In genomic region chr11:84243629-84244263, GRCh38 we compare ENCODE assay signal across 17 cellular contexts.
DNase-seq lines count a peak whose midpoint lies in the region; ATAC-seq, FAIRE-seq and TF ChIP-seq lines count a peak whose summit lies in the region.
"Had no signal": no experiment of that assay in that cellular context is flagged by ENCODE, and none has a peak within 500 bp of the region (broad histone marks: within the 10 kb centered on the region; RNA-seq: fewer than 3 reads in every experiment).

No MANE protein-coding gene starts in this region.

- H2AFZ ChIP-seq in HepG2 (ENCODE audit: low read length) = no peak overlapping the region

- intact Hi-C loops in HepG2 (cut with micrococcal nuclease; ENCODE audit: unreplicated experiment) (no loop called here), stomach (cut with DNase I; ENCODE audit: low total_unique reads) (no loop called here), left colon (cut with DNase I, micrococcal nuclease) (no loop called here)

- in situ Hi-C loops in HepG2 (cut with HindIII; ENCODE audit: extremely low pct_ligation_motif_present, low pct_unique_long_range_greater_than_20kb) = no loop called here

- no peak for TF ChIP-seq CTCF in liver (IDR thresholded peaks at IDR 0.05; ENCODE audit: low read depth, low read length, missing input control)
- no peak for TF ChIP-seq CTCF in HepG2 (CRISPR knock-in tag; IDR thresholded peaks at IDR 0.05)
- TF ChIP-seq CTCF in thoracic aorta (IDR thresholded peaks at IDR 0.05) = no peak
- TF ChIP-seq CTCF in stomach (IDR thresholded peaks at IDR 0.05) = no peak

- H3K9ac ChIP-seq in liver (ENCODE audit: low read depth in 1 of 2, low read length in 2 of 2) (no peak overlapping the region), HepG2 (ENCODE audit: insufficient read depth, low read depth, low read length) (no peak overlapping the region)

- H3K9me3 ChIP-seq in liver (ENCODE audit: control insufficient read depth in 4 of 4, low read length in 3 of 4) (no peaks in the 10 kb centered on the region), HepG2 (ENCODE audit: low read length) (no peaks in the 10 kb centered on the region), thoracic aorta (no peaks in the 10 kb centered on the region), stomach (no peaks in the 10 kb centered on the region)
- H3K9me3 ChIP-seq: colonic mucosa had no signal

- no peaks in the 10 kb centered on the region for H4K20me1 ChIP-seq in HepG2 (ENCODE audit: insufficient read depth, low read length)

- no peaks in the 10 kb centered on the region for H3K79me2 ChIP-seq in HepG2 (ENCODE audit: insufficient read depth, low read length)

- H3K27me3 ChIP-seq in liver (ENCODE audit: control insufficient read depth in 4 of 4, insufficient read depth in 4 of 4, low read length in 3 of 4) = no peaks in the 10 kb centered on the region
- H3K27me3 ChIP-seq in HepG2 (ENCODE audit: control insufficient read depth in 1 of 2, insufficient read depth in 2 of 2, low read length in 2 of 2) = no peaks in the 10 kb centered on the region; a peak in 1 of 5 replicates
- H3K27me3 ChIP-seq in thoracic aorta (replicated peaks; ENCODE audit: insufficient read depth) = no peaks in the 10 kb centered on the region
- no peaks in the 10 kb centered on the region for H3K27me3 ChIP-seq in stomach
- H3K27me3 ChIP-seq: colonic mucosa had no signal

- H3K36me3 Mint-ChIP-seq in activated T-helper 17 cell treated with anti-CD3 and anti-CD28 coated beads, Interleukin-2, amount 50 U/mL, for 72 hours (ENCODE audit: low read depth) = no peaks in the 10 kb centered on the region
- H3K36me3 Mint-ChIP-seq: CD4-positive, alpha-beta memory T cell had no signal

- TF ChIP-seq EP300 in HepG2 (IDR thresholded peaks at IDR 0.05; ENCODE audit: low read depth in 2 of 2, low read length in 2 of 2) (no peak), HepG2 (CRISPR knock-in tag; IDR thresholded peaks at IDR 0.05; ENCODE audit: borderline replicate concordance) (no peak), stomach (IDR thresholded peaks at IDR 0.05) (no peak)

- H3K4me3 Mint-ChIP-seq in activated T-helper 17 cell treated with anti-CD3 and anti-CD28 coated beads, Interleukin-2, amount 50 U/mL, for 72 hours = no peak overlapping the region
- H3K4me3 Mint-ChIP-seq: activated CD4-positive, alpha-beta T cell treated with anti-CD3 and anti-CD28 coated beads, Interleukin-2, amount 10 ng/mL, durations not matched to agents 24 days and 14 days; activated T-cell treated with anti-CD3 and anti-CD28 coated beads, Interleukin-2, amount 50 U/mL, for 72 hours; CD4-positive, alpha-beta memory T cell had no signal

- no peak for FAIRE-seq in HepG2 (lab: Jason Lieb, UNC)

- H3K27me3 Mint-ChIP-seq in activated T-helper 17 cell treated with anti-CD3 and anti-CD28 coated beads, Interleukin-2, amount 50 U/mL, for 72 hours = no peaks in the 10 kb centered on the region
- H3K27me3 Mint-ChIP-seq: activated CD4-positive, alpha-beta T cell treated with anti-CD3 and anti-CD28 coated beads, Interleukin-2, amount 10 ng/mL, durations not matched to agents 24 days and 14 days; CD4-positive, alpha-beta memory T cell had no signal

- TF ChIP-seq RAD21 in liver (IDR thresholded peaks at IDR 0.05) = no peak
- TF ChIP-seq RAD21 in HepG2 (CRISPR knock-in tag; IDR thresholded peaks at IDR 0.05) = no peak

- no peak overlapping the region for H3K4me2 ChIP-seq in HepG2 (ENCODE audit: low read depth, low read length)

- no TSS peak for BruUV-seq in HepG2 (replicated peaks; lab: Mats Ljungman, UMichigan)

- H3K4me1 ChIP-seq in liver (ENCODE audit: control insufficient read depth in 4 of 4, insufficient read depth in 4 of 4, low read length in 3 of 4) (peaks cover 8 to 58% (median 39%) of the 10 kb centered on the region in 4 donors), HepG2 (ENCODE audit: insufficient read depth, low read length) (no peaks in the 10 kb centered on the region), thoracic aorta (ENCODE audit: control insufficient read depth in 1 of 2, low read depth in 2 of 2) (peaks cover 6 to 24% of the 10 kb centered on the region in 2 donors), stomach (no peaks in the 10 kb centered on the region)
- H3K4me1 ChIP-seq: colonic mucosa had no signal

- CTCF ChIA-PET in HepG2 (lab: Yijun Ruan, JAX; ENCODE audit: low intra/inter-chr PET ratio, low total read pairs) = no interaction called here

- POLR2A ChIA-PET in HepG2 (lab: Yijun Ruan, JAX) = no interaction called here

- no peak overlapping the region for H3K4me3 ChIP-seq in liver (ENCODE audit: low read depth in 1 of 3, low read length in 3 of 3)
- H3K4me3 ChIP-seq in HepG2 (replicated peaks in 1 of 3; ENCODE audit: insufficient read depth in 1 of 3, low read depth in 2 of 3, low read length in 3 of 3) = no peak overlapping the region
- H3K4me3 ChIP-seq in thoracic aorta = no peak overlapping the region
- no peak overlapping the region for H3K4me3 ChIP-seq in stomach
- H3K4me3 ChIP-seq: colonic mucosa had no signal

- peaks cover 7% of the 10 kb centered on the region for H3K9me3 Mint-ChIP-seq in activated T-helper 17 cell treated with anti-CD3 and anti-CD28 coated beads, Interleukin-2, amount 50 U/mL, for 72 hours
- H3K9me3 Mint-ChIP-seq: activated CD4-positive, alpha-beta T cell treated with anti-CD3 and anti-CD28 coated beads, Interleukin-2, amount 10 ng/mL, durations not matched to agents 24 days and 14 days had no signal

- WGBS in liver = 80% methylated on average over 3 of the region's 3 CpGs
- WGBS in HepG2 (ENCODE audit: low lambda C conversion rate) = 30% methylated on average over 3 of the region's 3 CpGs
- 81 to 92% (median 88%) methylated on average over 3 of the region's 3 CpGs for WGBS in stomach, 5 donors

- TF ChIP-seq POLR2A in HepG2 (IDR thresholded peaks at IDR 0.05; ENCODE audit: insufficient read depth in 1 of 2, low read depth in 2 of 2, low read length in 2 of 2) (no peak), stomach (IDR thresholded peaks at IDR 0.05) (no peak)

- DNase-seq in HepG2 (ENCODE audit: low spot score) (no peak), thoracic aorta (ENCODE audit: low spot score) (no peak), stomach (no peak), left colon (no peak)
- DNase-seq: activated CD4-positive, alpha-beta T cell treated with anti-CD3 and anti-CD28 coated beads, Interleukin-2, amount 10 ng/mL, durations not matched to agents 24 days and 14 days; activated T-cell treated with anti-CD3 and anti-CD28 coated beads, Interleukin-2, amount 50 U/mL, for 72 hours; amygdala; CD4-positive, alpha-beta memory T cell; colonic mucosa; NCI-H2081; stimulated activated CD4-positive, alpha-beta T cell treated with anti-CD3 and anti-CD28 coated beads, Interleukin-15, amount 100 ng/mL, for 24 hours had no signal

- H3K27ac ChIP-seq in liver (ENCODE audit: low read depth in 1 of 2, low read length in 2 of 2) (peak overlapping the region; percentile 78 to 87), HepG2 (ENCODE audit: extremely low read length, insufficient read depth, low read length) (no peak overlapping the region), thoracic aorta (no peak overlapping the region), stomach (no peak overlapping the region)
- H3K27ac ChIP-seq: 22Rv1, colonic mucosa, HL-60 had no signal

- H3K36me3 ChIP-seq in liver (ENCODE audit: control insufficient read depth in 4 of 4, insufficient read depth in 3 of 4, low read depth in 1 of 4, low read length in 3 of 4) (no peaks in the 10 kb centered on the region), HepG2 (replicated peaks in 1 of 2; ENCODE audit: control insufficient read depth in 1 of 2, insufficient read depth in 2 of 2, low read length in 2 of 2) (no peaks in the 10 kb centered on the region), thoracic aorta (no peaks in the 10 kb centered on the region), stomach (no peaks in the 10 kb centered on the region)
- H3K36me3 ChIP-seq: colonic mucosa had no signal

- H3K27ac Mint-ChIP-seq in activated T-helper 17 cell treated with anti-CD3 and anti-CD28 coated beads, Interleukin-2, amount 50 U/mL, for 72 hours = no peak overlapping the region
- H3K27ac Mint-ChIP-seq: activated CD4-positive, alpha-beta T cell treated with anti-CD3 and anti-CD28 coated beads, Interleukin-2, amount 10 ng/mL, durations not matched to agents 24 days and 14 days; activated T-cell treated with anti-CD3 and anti-CD28 coated beads, Interleukin-2, amount 50 U/mL, for 72 hours; CD4-positive, alpha-beta memory T cell had no signal

- no peaks in the 10 kb centered on the region for H3K4me1 Mint-ChIP-seq in activated T-helper 17 cell treated with anti-CD3 and anti-CD28 coated beads, Interleukin-2, amount 50 U/mL, for 72 hours
- H3K4me1 Mint-ChIP-seq: activated CD4-positive, alpha-beta T cell treated with anti-CD3 and anti-CD28 coated beads, Interleukin-2, amount 10 ng/mL, durations not matched to agents 24 days and 14 days; CD4-positive, alpha-beta memory T cell had no signal

- ATAC-seq in HepG2 (no peak), HG02571 (IDR thresholded peaks at IDR 0.05; ENCODE audit: unreplicated experiment) (peak; percentile 80), HG03103 (IDR thresholded peaks at IDR 0.05; ENCODE audit: low read depth, unreplicated experiment) (peak; percentile 68), thoracic aorta (ENCODE audit: insufficient number of reproducible peaks, low FRiP score, low read depth) (peak; percentile 6), left colon (no peak)
- no peak for ATAC-seq in activated T-helper 17 cell treated with anti-CD3 and anti-CD28 coated beads, Interleukin-2, amount 50 U/mL, for 72 hours (replicated peaks)

TF ChIP-seq in HepG2, 621 proteins besides CTCF, POLR2A, EP300 and RAD21 (continues in another document):
- no peak for TF ChIP-seq PATZ1 (CRISPR knock-in tag; IDR thresholded peaks at IDR 0.05)
- no peak for TF ChIP-seq TARDBP (CRISPR knock-in tag; IDR thresholded peaks at IDR 0.05)

Comparison
In these comparisons a context has a peak if more than half of its experiments do, and no peak if none do; other contexts are left out.
1. H3K27ac ChIP-seq: peak in liver (2 of 2); none in HepG2 (single experiment), thoracic aorta (0 of 2) and stomach (0 of 5).
2. ATAC-seq: peak in HG02571 (single experiment), HG03103 (single experiment) and thoracic aorta (single experiment); none in HepG2 (single experiment), activated T-helper 17 cell treated with anti-CD3 and anti-CD28 coated beads, Interleukin-2, amount 50 U/mL, for 72 hours (single experiment) and left colon (single experiment).